In the genomic region with DNA sequence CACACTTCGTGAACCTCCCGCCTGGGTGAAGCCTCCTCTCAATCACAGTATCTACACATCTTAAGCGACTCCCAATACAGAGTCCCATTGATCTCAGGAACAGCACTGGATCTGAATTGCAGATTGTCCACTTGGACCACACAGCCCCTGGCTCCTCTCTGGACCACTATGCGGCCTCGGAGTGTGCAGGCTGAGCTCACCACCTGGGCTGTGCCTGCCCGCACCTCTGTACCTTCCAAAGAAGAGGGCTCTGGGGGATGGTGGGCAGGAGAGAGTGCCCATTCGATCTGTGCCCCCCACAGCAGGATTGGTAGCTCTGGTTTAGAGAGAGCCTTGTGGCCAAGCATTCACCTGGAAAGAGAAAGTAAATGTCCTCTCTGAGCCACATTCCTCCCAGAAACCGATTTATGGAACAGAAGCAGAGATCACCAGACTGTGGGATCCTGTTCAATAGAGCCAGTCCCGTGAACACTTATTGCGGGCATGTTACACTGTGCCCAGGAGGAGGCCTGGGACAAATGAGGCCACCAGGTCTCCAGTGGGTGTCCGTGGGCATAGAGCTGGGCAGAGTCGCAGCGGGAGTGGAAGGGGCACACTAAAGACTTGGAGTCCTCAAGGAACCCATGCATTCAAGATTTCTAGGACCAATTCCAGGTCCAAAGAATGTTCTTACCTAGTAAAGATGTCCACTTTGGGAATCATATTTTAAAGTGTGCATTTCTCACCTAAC, we compare ENCODE assay signal across 1 cellular context.
TF ChIP-seq lines count a peak whose summit lies in the region.

No MANE protein-coding gene starts in this region.

TF ChIP-seq in H1, 55 proteins besides CTCF, POLR2A, EP300 and RAD21:
- TF ChIP-seq, protein P1, sequence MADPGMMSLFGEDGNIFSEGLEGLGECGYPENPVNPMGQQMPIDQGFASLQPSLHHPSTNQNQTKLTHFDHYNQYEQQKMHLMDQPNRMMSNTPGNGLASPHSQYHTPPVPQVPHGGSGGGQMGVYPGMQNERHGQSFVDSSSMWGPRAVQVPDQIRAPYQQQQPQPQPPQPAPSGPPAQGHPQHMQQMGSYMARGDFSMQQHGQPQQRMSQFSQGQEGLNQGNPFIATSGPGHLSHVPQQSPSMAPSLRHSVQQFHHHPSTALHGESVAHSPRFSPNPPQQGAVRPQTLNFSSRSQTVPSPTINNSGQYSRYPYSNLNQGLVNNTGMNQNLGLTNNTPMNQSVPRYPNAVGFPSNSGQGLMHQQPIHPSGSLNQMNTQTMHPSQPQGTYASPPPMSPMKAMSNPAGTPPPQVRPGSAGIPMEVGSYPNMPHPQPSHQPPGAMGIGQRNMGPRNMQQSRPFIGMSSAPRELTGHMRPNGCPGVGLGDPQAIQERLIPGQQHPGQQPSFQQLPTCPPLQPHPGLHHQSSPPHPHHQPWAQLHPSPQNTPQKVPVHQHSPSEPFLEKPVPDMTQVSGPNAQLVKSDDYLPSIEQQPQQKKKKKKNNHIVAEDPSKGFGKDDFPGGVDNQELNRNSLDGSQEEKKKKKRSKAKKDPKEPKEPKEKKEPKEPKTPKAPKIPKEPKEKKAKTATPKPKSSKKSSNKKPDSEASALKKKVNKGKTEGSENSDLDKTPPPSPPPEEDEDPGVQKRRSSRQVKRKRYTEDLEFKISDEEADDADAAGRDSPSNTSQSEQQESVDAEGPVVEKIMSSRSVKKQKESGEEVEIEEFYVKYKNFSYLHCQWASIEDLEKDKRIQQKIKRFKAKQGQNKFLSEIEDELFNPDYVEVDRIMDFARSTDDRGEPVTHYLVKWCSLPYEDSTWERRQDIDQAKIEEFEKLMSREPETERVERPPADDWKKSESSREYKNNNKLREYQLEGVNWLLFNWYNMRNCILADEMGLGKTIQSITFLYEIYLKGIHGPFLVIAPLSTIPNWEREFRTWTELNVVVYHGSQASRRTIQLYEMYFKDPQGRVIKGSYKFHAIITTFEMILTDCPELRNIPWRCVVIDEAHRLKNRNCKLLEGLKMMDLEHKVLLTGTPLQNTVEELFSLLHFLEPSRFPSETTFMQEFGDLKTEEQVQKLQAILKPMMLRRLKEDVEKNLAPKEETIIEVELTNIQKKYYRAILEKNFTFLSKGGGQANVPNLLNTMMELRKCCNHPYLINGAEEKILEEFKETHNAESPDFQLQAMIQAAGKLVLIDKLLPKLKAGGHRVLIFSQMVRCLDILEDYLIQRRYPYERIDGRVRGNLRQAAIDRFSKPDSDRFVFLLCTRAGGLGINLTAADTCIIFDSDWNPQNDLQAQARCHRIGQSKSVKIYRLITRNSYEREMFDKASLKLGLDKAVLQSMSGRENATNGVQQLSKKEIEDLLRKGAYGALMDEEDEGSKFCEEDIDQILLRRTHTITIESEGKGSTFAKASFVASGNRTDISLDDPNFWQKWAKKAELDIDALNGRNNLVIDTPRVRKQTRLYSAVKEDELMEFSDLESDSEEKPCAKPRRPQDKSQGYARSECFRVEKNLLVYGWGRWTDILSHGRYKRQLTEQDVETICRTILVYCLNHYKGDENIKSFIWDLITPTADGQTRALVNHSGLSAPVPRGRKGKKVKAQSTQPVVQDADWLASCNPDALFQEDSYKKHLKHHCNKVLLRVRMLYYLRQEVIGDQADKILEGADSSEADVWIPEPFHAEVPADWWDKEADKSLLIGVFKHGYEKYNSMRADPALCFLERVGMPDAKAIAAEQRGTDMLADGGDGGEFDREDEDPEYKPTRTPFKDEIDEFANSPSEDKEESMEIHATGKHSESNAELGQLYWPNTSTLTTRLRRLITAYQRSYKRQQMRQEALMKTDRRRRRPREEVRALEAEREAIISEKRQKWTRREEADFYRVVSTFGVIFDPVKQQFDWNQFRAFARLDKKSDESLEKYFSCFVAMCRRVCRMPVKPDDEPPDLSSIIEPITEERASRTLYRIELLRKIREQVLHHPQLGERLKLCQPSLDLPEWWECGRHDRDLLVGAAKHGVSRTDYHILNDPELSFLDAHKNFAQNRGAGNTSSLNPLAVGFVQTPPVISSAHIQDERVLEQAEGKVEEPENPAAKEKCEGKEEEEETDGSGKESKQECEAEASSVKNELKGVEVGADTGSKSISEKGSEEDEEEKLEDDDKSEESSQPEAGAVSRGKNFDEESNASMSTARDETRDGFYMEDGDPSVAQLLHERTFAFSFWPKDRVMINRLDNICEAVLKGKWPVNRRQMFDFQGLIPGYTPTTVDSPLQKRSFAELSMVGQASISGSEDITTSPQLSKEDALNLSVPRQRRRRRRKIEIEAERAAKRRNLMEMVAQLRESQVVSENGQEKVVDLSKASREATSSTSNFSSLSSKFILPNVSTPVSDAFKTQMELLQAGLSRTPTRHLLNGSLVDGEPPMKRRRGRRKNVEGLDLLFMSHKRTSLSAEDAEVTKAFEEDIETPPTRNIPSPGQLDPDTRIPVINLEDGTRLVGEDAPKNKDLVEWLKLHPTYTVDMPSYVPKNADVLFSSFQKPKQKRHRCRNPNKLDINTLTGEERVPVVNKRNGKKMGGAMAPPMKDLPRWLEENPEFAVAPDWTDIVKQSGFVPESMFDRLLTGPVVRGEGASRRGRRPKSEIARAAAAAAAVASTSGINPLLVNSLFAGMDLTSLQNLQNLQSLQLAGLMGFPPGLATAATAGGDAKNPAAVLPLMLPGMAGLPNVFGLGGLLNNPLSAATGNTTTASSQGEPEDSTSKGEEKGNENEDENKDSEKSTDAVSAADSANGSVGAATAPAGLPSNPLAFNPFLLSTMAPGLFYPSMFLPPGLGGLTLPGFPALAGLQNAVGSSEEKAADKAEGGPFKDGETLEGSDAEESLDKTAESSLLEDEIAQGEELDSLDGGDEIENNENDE (IDR thresholded peaks at IDR 0.05; ENCODE audit: insufficient replicate concordance, low read length): no peak
- TF ChIP-seq BCL11A (IDR thresholded peaks at IDR 0.05; ENCODE audit: low read depth in 2 of 2, low read length in 2 of 2) (no peak), TEAD4 (IDR thresholded peaks at IDR 0.05; ENCODE audit: low read depth, low read length) (no peak), BACH1 (IDR thresholded peaks at IDR 0.05; ENCODE audit: low read length) (no peak), POU5F1 (IDR thresholded peaks at IDR 0.05; ENCODE audit: low read depth, low read length) (no peak), YY1 (IDR thresholded peaks at IDR 0.05; ENCODE audit: low read depth, low read length) (no peak), SP2 (IDR thresholded peaks at IDR 0.05; ENCODE audit: low read length) (no peak), CHD2 (IDR thresholded peaks at IDR 0.05; ENCODE audit: low read length) (no peak), JUND (IDR thresholded peaks at IDR 0.05; ENCODE audit: low read length) (no peak), KDM4A (IDR thresholded peaks at IDR 0.05; ENCODE audit: low read depth, low read length, severe bottlenecking) (no peak), NANOG (IDR thresholded peaks at IDR 0.05; ENCODE audit: insufficient read depth, low read depth, low read length, poor library complexity, severe bottlenecking) (no peak), SIRT6 (IDR thresholded peaks at IDR 0.05; ENCODE audit: low read length) (no peak), MAFK (IDR thresholded peaks at IDR 0.05; ENCODE audit: low read depth, low read length) (no peak), SP4 (IDR thresholded peaks at IDR 0.05; ENCODE audit: low read length) (no peak), TAF1 (IDR thresholded peaks at IDR 0.05; ENCODE audit: low read depth, low read length) (no peak), ASH2L (IDR thresholded peaks at IDR 0.05; ENCODE audit: low read length) (no peak), TBP (IDR thresholded peaks at IDR 0.05; ENCODE audit: low read depth, low read length) (no peak), PHF8 (conservative IDR thresholded peaks at IDR 0.05; ENCODE audit: low read depth, low read length) (no peak)
- TF ChIP-seq, protein P2, sequence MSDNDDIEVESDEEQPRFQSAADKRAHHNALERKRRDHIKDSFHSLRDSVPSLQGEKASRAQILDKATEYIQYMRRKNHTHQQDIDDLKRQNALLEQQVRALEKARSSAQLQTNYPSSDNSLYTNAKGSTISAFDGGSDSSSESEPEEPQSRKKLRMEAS (IDR thresholded peaks at IDR 0.05): no peak
- TF ChIP-seq, protein P3, sequence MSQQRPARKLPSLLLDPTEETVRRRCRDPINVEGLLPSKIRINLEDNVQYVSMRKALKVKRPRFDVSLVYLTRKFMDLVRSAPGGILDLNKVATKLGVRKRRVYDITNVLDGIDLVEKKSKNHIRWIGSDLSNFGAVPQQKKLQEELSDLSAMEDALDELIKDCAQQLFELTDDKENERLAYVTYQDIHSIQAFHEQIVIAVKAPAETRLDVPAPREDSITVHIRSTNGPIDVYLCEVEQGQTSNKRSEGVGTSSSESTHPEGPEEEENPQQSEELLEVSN (IDR thresholded peaks at IDR 0.05): no peak
